ENCODE assay signal across 26 cellular contexts in genomic region chr11:27873664-27874063, GRCh38.
DNase-seq lines count a peak whose midpoint lies in the region; ATAC-seq, FAIRE-seq and TF ChIP-seq lines count a peak whose summit lies in the region.
"Had no signal": no experiment of that assay in that cellular context is flagged by ENCODE, and none has a peak within 500 bp of the region (broad histone marks: within the 10 kb centered on the region; RNA-seq: fewer than 3 reads in every experiment).

No MANE protein-coding gene starts in this region.

- H3K4me2 ChIP-seq in HepG2 (ENCODE audit: low read depth, low read length): no peak overlapping the region
- H3K4me2 ChIP-seq: BLaER1, GM23338 had no signal

- H3K4me1 ChIP-seq in HepG2 (ENCODE audit: insufficient read depth, low read length): no peaks in the 10 kb centered on the region
- no peaks in the 10 kb centered on the region for H3K4me1 ChIP-seq in right lobe of liver
- H3K4me1 ChIP-seq: BLaER1 had no signal

- H3K27me3 ChIP-seq in HepG2 (ENCODE audit: control insufficient read depth in 1 of 2, insufficient read depth in 2 of 2, low read length in 2 of 2) (no peaks in the 10 kb centered on the region; a peak in 1 of 5 replicates), right lobe of liver (no peaks in the 10 kb centered on the region)
- H3K27me3 ChIP-seq: BLaER1 had no signal

- peaks cover 1% of the 10 kb centered on the region for H3K9me3 Mint-ChIP-seq in activated CD4-positive, alpha-beta T cell treated with anti-CD3 and anti-CD28 coated beads for 36 hours (ENCODE audit: low read depth)
- H3K9me3 Mint-ChIP-seq: GM23338, H9 had no signal

- H3K9me3 ChIP-seq in HepG2 (ENCODE audit: low read length): no peaks in the 10 kb centered on the region
- H3K9me3 ChIP-seq in right lobe of liver: no peaks in the 10 kb centered on the region
- H3K9me3 ChIP-seq: BLaER1 had no signal

- no peaks in the 10 kb centered on the region for H3K4me1 Mint-ChIP-seq in activated CD4-positive, alpha-beta T cell treated with anti-CD3 and anti-CD28 coated beads for 36 hours
- H3K4me1 Mint-ChIP-seq: CD4-positive, CD25-positive, alpha-beta regulatory T cell; H9; IgD-negative memory B cell had no signal

- CTCF ChIA-PET in HepG2 (lab: Yijun Ruan, JAX; ENCODE audit: low intra/inter-chr PET ratio, low total read pairs): no interaction called here
- CTCF ChIA-PET in activated CD4-positive, alpha-beta T cell treated with anti-CD3 and anti-CD28 coated beads for 36 hours (lab: Charles Lee): no interaction called here

- WGBS in HepG2 (ENCODE audit: low lambda C conversion rate): 2% methylated on average over 6 of the region's 6 CpGs
- WGBS in right lobe of liver (ENCODE audit: insufficient coverage, low coverage, low lambda C conversion rate, missing lambda C conversion rate): 35% methylated on average over 6 of the region's 6 CpGs

- H3K9ac ChIP-seq in HepG2 (ENCODE audit: insufficient read depth, low read depth, low read length): no peak overlapping the region
- H3K9ac ChIP-seq: BLaER1 had no signal

- no peak for FAIRE-seq in HepG2 (lab: Jason Lieb, UNC)
- FAIRE-seq: A204.1, G401.6, GM12878 had no signal

- TF ChIP-seq CTCF in HepG2 (CRISPR knock-in tag; IDR thresholded peaks at IDR 0.05): no peak
- TF ChIP-seq CTCF in right lobe of liver (IDR thresholded peaks at IDR 0.05): no peak
- no peak for TF ChIP-seq CTCF in GM13977 (IDR thresholded peaks at IDR 0.05; ENCODE audit: extremely low read depth, insufficient read depth, missing control alignments)

- H3K36me3 Mint-ChIP-seq in activated CD4-positive, alpha-beta T cell treated with anti-CD3 and anti-CD28 coated beads for 36 hours (ENCODE audit: low read depth): no peaks in the 10 kb centered on the region
- H3K36me3 Mint-ChIP-seq: CD4-positive, CD25-positive, alpha-beta regulatory T cell; IgD-negative memory B cell had no signal

- no peak for TF ChIP-seq RAD21 in HepG2 (CRISPR knock-in tag; IDR thresholded peaks at IDR 0.05)

- H2AFZ ChIP-seq in HepG2 (ENCODE audit: low read length): no peak overlapping the region
- H2AFZ ChIP-seq: GM23338 had no signal

- peak; percentile 27; the same call in 1 of the 3 replicates for ATAC-seq in HepG2
- ATAC-seq in right lobe of liver: no peak
- ATAC-seq in left colon: peak; percentile 34
- ATAC-seq in HG03039 (IDR thresholded peaks at IDR 0.05; ENCODE audit: unreplicated experiment): no peak
- no peak for ATAC-seq in activated CD4-positive, alpha-beta T cell treated with anti-CD3 and anti-CD28 coated beads for 36 hours
- ATAC-seq: GM12878, GM23338, Panc1 had no signal

- POLR2A ChIA-PET in HepG2 (lab: Yijun Ruan, JAX): no interaction called here
- POLR2A ChIA-PET in activated CD4-positive, alpha-beta T cell treated with anti-CD3 and anti-CD28 coated beads for 36 hours (lab: Charles Lee): no interaction called here

- H3K79me2 ChIP-seq in HepG2 (ENCODE audit: insufficient read depth, low read length): no peaks in the 10 kb centered on the region

- H3K36me3 ChIP-seq in HepG2 (replicated peaks in 1 of 2; ENCODE audit: control insufficient read depth in 1 of 2, insufficient read depth in 2 of 2, low read length in 2 of 2): no peaks in the 10 kb centered on the region
- H3K36me3 ChIP-seq in right lobe of liver: no peaks in the 10 kb centered on the region
- H3K36me3 ChIP-seq: BLaER1 had no signal

- H3K27ac Mint-ChIP-seq in activated CD4-positive, alpha-beta T cell treated with anti-CD3 and anti-CD28 coated beads for 36 hours: no peak overlapping the region
- H3K27ac Mint-ChIP-seq: CD4-positive, CD25-positive, alpha-beta regulatory T cell; GM23338; HFFc6; IgD-negative memory B cell had no signal

- H3K27me3 Mint-ChIP-seq in activated CD4-positive, alpha-beta T cell treated with anti-CD3 and anti-CD28 coated beads for 36 hours: peaks cover 6% of the 10 kb centered on the region
- H3K27me3 Mint-ChIP-seq: CD4-positive, CD25-positive, alpha-beta regulatory T cell had no signal

- no peak overlapping the region for H3K27ac ChIP-seq in HepG2 (ENCODE audit: extremely low read length, insufficient read depth, low read length)
- H3K27ac ChIP-seq in right lobe of liver: no peak overlapping the region
- H3K27ac ChIP-seq: BLaER1, RWPE1, SK-N-MC had no signal

- H3K4me3 Mint-ChIP-seq in activated CD4-positive, alpha-beta T cell treated with anti-CD3 and anti-CD28 coated beads for 36 hours: no peak overlapping the region
- H3K4me3 Mint-ChIP-seq: CD4-positive, CD25-positive, alpha-beta regulatory T cell; GM23338; H9; HFFc6; IgD-negative memory B cell had no signal

- intact Hi-C loops in HepG2 (cut with micrococcal nuclease; ENCODE audit: unreplicated experiment) (no loop called here), right lobe of liver (cut with DNase I) (no loop called here), left colon (cut with DNase I, micrococcal nuclease) (no loop called here)
- intact Hi-C loops in activated CD4-positive, alpha-beta T cell treated with anti-CD3 and anti-CD28 coated beads for 36 hours (cut with DNase I, micrococcal nuclease): no loop called here

- TF ChIP-seq POLR2A in HepG2 (IDR thresholded peaks at IDR 0.05; ENCODE audit: insufficient read depth in 1 of 2, low read depth in 2 of 2, low read length in 2 of 2) (no peak), right lobe of liver (IDR thresholded peaks at IDR 0.05) (no peak)

- H3K4me3 ChIP-seq in HepG2 (replicated peaks in 1 of 3; ENCODE audit: insufficient read depth in 1 of 3, low read depth in 2 of 3, low read length in 3 of 3): no peak overlapping the region
- no peak overlapping the region for H3K4me3 ChIP-seq in right lobe of liver
- H3K4me3 ChIP-seq: BLaER1, GM12878, GM23338, SK-N-MC had no signal

- in situ Hi-C loops in HepG2 (cut with HindIII; ENCODE audit: extremely low pct_ligation_motif_present, low pct_unique_long_range_greater_than_20kb): no loop called here
- in situ Hi-C loops in GM13977 (cut with MboI; ENCODE audit: low pct_unique_long_range_greater_than_20kb, low sequenced_read_pairs, unreplicated experiment): no loop called here

- BruUV-seq in HepG2 (replicated peaks; lab: Mats Ljungman, UMichigan): no TSS peak

- TF ChIP-seq EP300 in HepG2 (IDR thresholded peaks at IDR 0.05; ENCODE audit: low read depth in 2 of 2, low read length in 2 of 2) (no peak), HepG2 (CRISPR knock-in tag; IDR thresholded peaks at IDR 0.05; ENCODE audit: borderline replicate concordance) (no peak)

- no peaks in the 10 kb centered on the region for H4K20me1 ChIP-seq in HepG2 (ENCODE audit: insufficient read depth, low read length)
- H4K20me1 ChIP-seq: BLaER1 had no signal

- peak; percentile 73 for DNase-seq in HepG2 (ENCODE audit: low spot score)
- no peak for DNase-seq in right lobe of liver
- peak; percentile 81 for DNase-seq in SW480 (ENCODE audit: low spot score)
- DNase-seq in left colon: no peak
- DNase-seq in GM13977 (ENCODE audit: low spot score): no peak
- no peak for DNase-seq in activated CD4-positive, alpha-beta T cell treated with anti-CD3 and anti-CD28 coated beads for 36 hours
- DNase-seq: CD4-positive, CD25-positive, alpha-beta regulatory T cell; DMS153; H9; HFFc6; NCI-H1092; NCI-H1436; NCI-H187 treated with DMSO at 0.1 percent for 48 hours; NCI-H2171 treated with DMSO at 0.1 percent for 48 hours; NCI-H526; SIG-M5 had no signal

TF ChIP-seq in HepG2, 621 proteins besides CTCF, POLR2A, EP300 and RAD21:
- TF ChIP-seq PAXIP1 (CRISPR knock-in tag; conservative IDR thresholded peaks at IDR 0.05): no peak
- TF ChIP-seq THYN1 (CRISPR knock-in tag; IDR thresholded peaks at IDR 0.05; ENCODE audit: borderline replicate concordance, low read depth): no peak
- TF ChIP-seq TCF7 (IDR thresholded peaks at IDR 0.05; ENCODE audit: low read depth): peak; percentile 64; the same call in 1 of the 2 replicates
- no peak for TF ChIP-seq JARID2 (CRISPR knock-in tag; IDR thresholded peaks at IDR 0.05; ENCODE audit: insufficient replicate concordance)
- TF ChIP-seq SSRP1 (CRISPR knock-in tag; IDR thresholded peaks at IDR 0.05): no peak
- TF ChIP-seq ISL2 (CRISPR knock-in tag; IDR thresholded peaks at IDR 0.05): no peak
- TF ChIP-seq RFXAP (CRISPR knock-in tag; IDR thresholded peaks at IDR 0.05; ENCODE audit: borderline replicate concordance): no peak
- no peak for TF ChIP-seq SOX13 (IDR thresholded peaks at IDR 0.05)
- TF ChIP-seq SOX13 (CRISPR knock-in tag; conservative IDR thresholded peaks at IDR 0.05 in 1 of 2, IDR thresholded peaks at IDR 0.05 in 1 of 2): peak in 1 of 2 experiments; percentile 61; a peak in 1 of 4 replicates
- peak; percentile 70; the same call in 1 of the 2 replicates for TF ChIP-seq SOX5 (CRISPR knock-in tag; IDR thresholded peaks at IDR 0.05; ENCODE audit: borderline replicate concordance)
- TF ChIP-seq KLF11 (CRISPR knock-in tag; IDR thresholded peaks at IDR 0.05): no peak

Comparison
In these comparisons a context has a peak if more than half of its experiments do, and no peak if none do; other contexts are left out.
1. ATAC-seq: peak in HepG2 (single experiment) and left colon (single experiment); none in right lobe of liver (0 of 4), HG03039 (single experiment) and activated CD4-positive, alpha-beta T cell treated with anti-CD3 and anti-CD28 coated beads for 36 hours (single experiment).
2. DNase-seq: peak in HepG2 (single experiment) and SW480 (single experiment); none in right lobe of liver (0 of 3), left colon (0 of 2), GM13977 (single experiment) and activated CD4-positive, alpha-beta T cell treated with anti-CD3 and anti-CD28 coated beads for 36 hours (single experiment).